ENCODE assay signal across 1 cellular context in the genomic region with DNA sequence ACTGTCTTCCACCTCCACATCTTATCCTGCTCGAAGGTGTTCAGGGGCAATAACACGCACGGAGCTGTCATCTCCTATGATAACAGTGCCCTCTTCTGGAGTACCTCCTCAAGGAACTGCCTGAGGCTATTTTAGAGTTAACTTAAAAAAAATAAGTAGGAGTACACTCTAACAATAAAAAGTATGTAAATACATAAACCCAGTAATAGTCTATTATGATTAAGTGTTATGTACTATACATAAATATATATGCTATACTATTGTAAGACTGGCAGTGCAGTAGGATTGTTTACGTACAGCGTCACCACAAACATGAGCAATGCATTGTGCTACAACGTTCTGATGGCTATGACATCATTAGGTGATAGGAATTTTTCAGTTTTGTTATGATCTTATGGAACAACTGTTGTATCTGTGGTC.
TF ChIP-seq lines count a peak whose summit lies in the region.

No MANE protein-coding gene starts in this region.

TF ChIP-seq in WTC11, 78 proteins besides CTCF, POLR2A, EP300 and RAD21 (continued from another document):
- TF ChIP-seq, protein P1, sequence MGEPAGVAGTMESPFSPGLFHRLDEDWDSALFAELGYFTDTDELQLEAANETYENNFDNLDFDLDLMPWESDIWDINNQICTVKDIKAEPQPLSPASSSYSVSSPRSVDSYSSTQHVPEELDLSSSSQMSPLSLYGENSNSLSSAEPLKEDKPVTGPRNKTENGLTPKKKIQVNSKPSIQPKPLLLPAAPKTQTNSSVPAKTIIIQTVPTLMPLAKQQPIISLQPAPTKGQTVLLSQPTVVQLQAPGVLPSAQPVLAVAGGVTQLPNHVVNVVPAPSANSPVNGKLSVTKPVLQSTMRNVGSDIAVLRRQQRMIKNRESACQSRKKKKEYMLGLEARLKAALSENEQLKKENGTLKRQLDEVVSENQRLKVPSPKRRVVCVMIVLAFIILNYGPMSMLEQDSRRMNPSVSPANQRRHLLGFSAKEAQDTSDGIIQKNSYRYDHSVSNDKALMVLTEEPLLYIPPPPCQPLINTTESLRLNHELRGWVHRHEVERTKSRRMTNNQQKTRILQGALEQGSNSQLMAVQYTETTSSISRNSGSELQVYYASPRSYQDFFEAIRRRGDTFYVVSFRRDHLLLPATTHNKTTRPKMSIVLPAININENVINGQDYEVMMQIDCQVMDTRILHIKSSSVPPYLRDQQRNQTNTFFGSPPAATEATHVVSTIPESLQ (CRISPR knock-in tag; IDR thresholded peaks at IDR 0.05) = no peak
- TF ChIP-seq NFE2L1 (CRISPR knock-in tag; IDR thresholded peaks at IDR 0.05) = no peak
- no peak for TF ChIP-seq RELA (CRISPR knock-in tag; IDR thresholded peaks at IDR 0.05; ENCODE audit: borderline replicate concordance)
- no peak for TF ChIP-seq NR1H2 (CRISPR knock-in tag; IDR thresholded peaks at IDR 0.05)
- no peak for TF ChIP-seq TEAD1 (CRISPR knock-in tag; IDR thresholded peaks at IDR 0.05)
- TF ChIP-seq TEAD4 (CRISPR knock-in tag; IDR thresholded peaks at IDR 0.05) = no peak
